Comparison of ENCODE assay signal across 20 cellular contexts in the genomic region with DNA sequence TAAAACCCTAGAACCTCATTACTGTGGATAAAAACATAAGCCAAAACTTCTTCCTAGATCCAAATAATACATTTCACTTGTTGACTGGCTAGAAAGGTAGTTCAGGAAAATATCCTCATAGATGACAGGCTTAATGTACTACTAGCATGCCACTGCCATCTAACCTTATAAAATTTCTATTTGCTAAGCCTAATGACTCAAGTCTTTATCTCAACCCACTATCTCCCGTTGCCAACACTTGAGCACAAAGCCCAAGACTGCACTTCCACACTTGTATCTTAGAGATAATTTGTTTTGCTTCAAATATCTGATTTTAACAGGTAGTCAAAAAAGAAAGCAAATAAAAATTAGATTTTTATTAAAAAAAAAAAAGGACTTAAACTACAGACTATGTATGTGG. TPM values are rescaled to one million over a fixed set of nuclear protein-coding genes. Genes with fewer than 3 reads are reported as not detected.
DNase-seq lines count a peak whose midpoint lies in the region; ATAC-seq, FAIRE-seq and TF ChIP-seq lines count a peak whose summit lies in the region.
"Had no signal": no experiment of that assay in that cellular context is flagged by ENCODE, and none has a peak within 500 bp of the region (broad histone marks: within the 10 kb centered on the region; RNA-seq: fewer than 3 reads in every experiment).

No MANE protein-coding gene starts in this region.

- intact Hi-C loops in pancreas (cut with DNase I), result no loop called here
- intact Hi-C loops in ascending aorta (cut with DNase I), result no loop called here

- TF ChIP-seq CTCF in NB4 (IDR thresholded peaks at IDR 0.05; ENCODE audit: low read depth, low read length), result no peak
- no peak for TF ChIP-seq CTCF in epithelial cell of esophagus (IDR thresholded peaks at IDR 0.05; ENCODE audit: insufficient read depth, low read depth, low read length, missing control alignments)
- no peak for TF ChIP-seq CTCF in pancreas (IDR thresholded peaks at IDR 0.05)
- TF ChIP-seq CTCF in ascending aorta (IDR thresholded peaks at IDR 0.05), result no peak

- H3K4me1 ChIP-seq in pancreas (peaks cover 0 to 7% (median 6%) of the 10 kb centered on the region in 3 donors), ascending aorta (no peaks in the 10 kb centered on the region)
- H3K4me1 ChIP-seq: A549; BLaER1 treated with 17β-estradiol and CSF1 and Interleukin-3, amounts not matched to agents 10 nM and 100 nM had no signal

- H3K9me3 ChIP-seq in pancreas, result no peaks in the 10 kb centered on the region
- H3K9me3 ChIP-seq in ascending aorta, result no peaks in the 10 kb centered on the region
- H3K9me3 ChIP-seq: A549; BLaER1 treated with 17β-estradiol and CSF1 and Interleukin-3, amounts not matched to agents 10 nM and 100 nM had no signal

- FAIRE-seq in pancreas (lab: Jason Lieb, UNC), result no peak
- FAIRE-seq: A549, GM12891, H1 had no signal

- TF ChIP-seq POLR2A in NB4 (IDR thresholded peaks at IDR 0.05; ENCODE audit: extremely low read depth, insufficient read length), result no peak

- ATAC-seq in pancreas (peak in 3 of 4 donors; percentile 41 to 55 (median 45)), HG02798 (IDR thresholded peaks at IDR 0.05; ENCODE audit: poor library complexity, unreplicated experiment) (no peak)
- ATAC-seq: A549, Panc1 had no signal

- H3K27ac ChIP-seq in pancreas (no peak overlapping the region), ascending aorta (no peak overlapping the region)
- H3K27ac ChIP-seq: A549; BLaER1 treated with 17β-estradiol and CSF1 and Interleukin-3, amounts not matched to agents 10 nM and 100 nM; SK-N-MC had no signal

- WGBS in pancreas, 2 donors, result 28 to 30% methylated on average over 1 of the region's 1 CpG

- peak; percentile 7 for DNase-seq in EH (ENCODE audit: low read depth)
- peak; percentile 2 for DNase-seq in NB4 (ENCODE audit: low read depth)
- DNase-seq in epithelial cell of esophagus (ENCODE audit: low read depth), result peak; percentile 0
- no peak for DNase-seq in pancreas
- DNase-seq in T-helper 9 cell, result no peak
- DNase-seq in ascending aorta (ENCODE audit: low spot score in 2 of 2), result no peak
- DNase-seq: CD8-positive, alpha-beta memory T cell; DMS79 treated with DMSO at 0.1 percent for 48 hours; GDM1; NCI-H1417; NCI-H1930; NCI-H510A treated with DMSO at 0.1 percent for 48 hours; Right ventricle myocardium superior had no signal

- H3K4me3 ChIP-seq in NB4 (ENCODE audit: low read depth, low read length), result no peak overlapping the region
- H3K4me3 ChIP-seq in epithelial cell of esophagus (ENCODE audit: low read length), result no peak overlapping the region
- no peak overlapping the region for H3K4me3 ChIP-seq in pancreas
- H3K4me3 ChIP-seq in ascending aorta, result no peak overlapping the region
- H3K4me3 ChIP-seq: A549; BLaER1 treated with 17β-estradiol and CSF1 and Interleukin-3, amounts not matched to agents 10 nM and 100 nM; SK-N-MC had no signal

- H3K27me3 ChIP-seq in pancreas, result no peaks in the 10 kb centered on the region
- H3K27me3 ChIP-seq in ascending aorta, result no peaks in the 10 kb centered on the region
- H3K27me3 ChIP-seq: BLaER1 treated with 17β-estradiol and CSF1 and Interleukin-3, amounts not matched to agents 10 nM and 100 nM had no signal

- H3K36me3 ChIP-seq in pancreas, result no peaks in the 10 kb centered on the region
- H3K36me3 ChIP-seq in ascending aorta, result no peaks in the 10 kb centered on the region

RNA-seq across cellular contexts. Expression of a gene that starts 42.7 kb away (rescaled TPM):
- 10 to 100 TPM in 2 of 6 donors, 1 to 10 TPM in 4; 6.4 to 11.1 (median 8.7) TPM for total RNA-seq in pancreas
- 1 to 10 TPM; 4.2 to 7.0 TPM for polyA plus RNA-seq in pancreas
- 13.6 TPM for total RNA-seq in ascending aorta

Comparison
In these comparisons a context has a peak if more than half of its experiments do, and no peak if none do; other contexts are left out.
1. DNase-seq: peak in EH (single experiment), NB4 (single experiment) and epithelial cell of esophagus (single experiment); none in pancreas (0 of 6), T-helper 9 cell (single experiment) and ascending aorta (0 of 2).